27 cellular contexts compared by ENCODE assay signal in the genomic region with DNA sequence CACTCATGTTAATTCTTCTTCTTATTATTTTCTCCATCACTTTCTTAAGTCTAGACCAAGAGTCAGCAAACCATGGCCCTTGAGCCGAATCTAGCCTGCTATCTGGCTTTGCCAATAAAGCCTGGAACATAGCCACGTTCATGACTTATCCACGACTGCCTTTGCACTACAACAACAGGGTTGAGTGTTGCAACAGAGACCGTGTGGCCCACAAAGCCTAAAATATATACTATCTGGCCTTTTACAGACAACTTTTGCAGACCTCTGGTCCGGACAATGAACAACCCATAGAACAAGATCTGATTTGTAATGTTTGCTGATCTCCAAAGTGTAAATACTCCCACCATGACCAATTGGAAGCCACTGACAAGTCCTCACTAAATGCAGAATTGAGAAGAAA.
A peak's percentile ranks its signal among the peaks of the same experiment; 100 is the strongest.
DNase-seq lines count a peak whose midpoint lies in the region; ATAC-seq, FAIRE-seq and TF ChIP-seq lines count a peak whose summit lies in the region.
"Had no signal": no experiment of that assay in that cellular context is flagged by ENCODE, and none has a peak within 500 bp of the region (broad histone marks: within the 10 kb centered on the region; RNA-seq: fewer than 3 reads in every experiment).

No MANE protein-coding gene starts in this region.

- H3K9me3 ChIP-seq in HepG2 (ENCODE audit: low read length) (no peaks in the 10 kb centered on the region), right lobe of liver (no peaks in the 10 kb centered on the region), Karpas-422 (ENCODE audit: low read length) (no peaks in the 10 kb centered on the region)
- H3K9me3 ChIP-seq: Caco-2, HAP-1 had no signal

- no peak overlapping the region for H3K27ac ChIP-seq in HepG2 (ENCODE audit: extremely low read length, insufficient read depth, low read length)
- no peak overlapping the region for H3K27ac ChIP-seq in right lobe of liver
- no peak overlapping the region for H3K27ac ChIP-seq in Karpas-422 (ENCODE audit: low read length)
- H3K27ac ChIP-seq: SK-N-MC had no signal

- TF ChIP-seq POLR2A in HepG2 (IDR thresholded peaks at IDR 0.05; ENCODE audit: insufficient read depth in 1 of 2, low read depth in 2 of 2, low read length in 2 of 2): no peak
- TF ChIP-seq POLR2A in right lobe of liver (IDR thresholded peaks at IDR 0.05): no peak

- DNase-seq in HepG2 (ENCODE audit: low spot score) (no peak), right lobe of liver (no peak), cardiac fibroblast (ENCODE audit: low read depth in 2 of 2) (peak; percentile 49 to 69), fibroblast of pulmonary artery (ENCODE audit: low read depth) (peak; percentile 50), stromal cell of bone marrow (ENCODE audit: low read depth) (peak; percentile 26), Karpas-422 (no peak)
- DNase-seq in effector CD4-positive, alpha-beta T cell: no peak
- DNase-seq in stimulated activated naive CD4-positive, alpha-beta T cell treated with Interleukin-2 at 50 U/mL for 16 hours (lab: John Stamatoyannopoulos, UW): no peak
- DNase-seq: AML-193; C1 segment of cervical spinal cord; Caco-2; Kasumi-1; MV-4-11; NCI-H1105; NCI-H1436 treated with DMSO at 0.1 percent for 48 hours; NCI-H187 treated with DMSO at 0.1 percent for 48 hours; NCI-H446; NCI-H524 treated with DMSO at 0.1 percent for 48 hours; NCI-H82; NK-92 treated with Interleukin-12 subunit alpha and Interleukin-12 subunit beta, amount 100 ng/mL, for 24 hours; RPMI8226; SHP77 treated with DMSO at 0.1 percent for 48 hours had no signal

- ATAC-seq in HepG2 (no peak), right lobe of liver (no peak)
- ATAC-seq: CD8-positive, alpha-beta T cell had no signal

- H3K4me3 ChIP-seq in HepG2 (replicated peaks in 1 of 3; ENCODE audit: insufficient read depth in 1 of 3, low read depth in 2 of 3, low read length in 3 of 3) (no peak overlapping the region), right lobe of liver (no peak overlapping the region), cardiac fibroblast (replicated peaks in 1 of 2; ENCODE audit: low read depth in 2 of 2, low read length in 2 of 2) (no peak overlapping the region), fibroblast of pulmonary artery (replicated peaks; ENCODE audit: low read depth, low read length) (no peak overlapping the region), Karpas-422 (ENCODE audit: low read length) (no peak overlapping the region)
- H3K4me3 ChIP-seq: HAP-1, SK-N-MC had no signal

- no peak for TF ChIP-seq CTCF in HepG2 (CRISPR knock-in tag; IDR thresholded peaks at IDR 0.05)
- no peak for TF ChIP-seq CTCF in right lobe of liver (IDR thresholded peaks at IDR 0.05)
- no peak for TF ChIP-seq CTCF in cardiac fibroblast (IDR thresholded peaks at IDR 0.05; ENCODE audit: low read depth, low read length)
- TF ChIP-seq CTCF in fibroblast of pulmonary artery (IDR thresholded peaks at IDR 0.05; ENCODE audit: low read length, missing control alignments): no peak

- intact Hi-C loops in HepG2 (cut with micrococcal nuclease; ENCODE audit: unreplicated experiment): no loop called here
- intact Hi-C loops in right lobe of liver (cut with DNase I): no loop called here

- BruUV-seq in HepG2 (replicated peaks; lab: Mats Ljungman, UMichigan): no TSS peak

- TF ChIP-seq RAD21 in HepG2 (CRISPR knock-in tag; IDR thresholded peaks at IDR 0.05): no peak

- CTCF ChIA-PET in HepG2 (lab: Yijun Ruan, JAX; ENCODE audit: low intra/inter-chr PET ratio, low total read pairs): no interaction called here

- H3K27me3 ChIP-seq in HepG2 (ENCODE audit: control insufficient read depth in 1 of 2, insufficient read depth in 2 of 2, low read length in 2 of 2) (peaks cover 0 to 3% of the 10 kb centered on the region in 2 experiments; a peak in 1 of 5 replicates), right lobe of liver (no peaks in the 10 kb centered on the region), Karpas-422 (ENCODE audit: low read length) (0 out of 2 replicates have a peak, but pooled peaks cover 2% of the 10 kb centered on the region)

- H3K79me2 ChIP-seq in HepG2 (ENCODE audit: insufficient read depth, low read length) (no peaks in the 10 kb centered on the region), Karpas-422 (ENCODE audit: low read length) (no peaks in the 10 kb centered on the region)

- H3K9ac ChIP-seq in HepG2 (ENCODE audit: insufficient read depth, low read depth, low read length): no peak overlapping the region
- H3K9ac ChIP-seq in Karpas-422 (ENCODE audit: low read length): no peak overlapping the region

- H2AFZ ChIP-seq in HepG2 (ENCODE audit: low read length) (no peak overlapping the region), Karpas-422 (ENCODE audit: low read length) (no peak overlapping the region)

- POLR2A ChIA-PET in HepG2 (lab: Yijun Ruan, JAX): no interaction called here

- in situ Hi-C loops in HepG2 (cut with HindIII; ENCODE audit: extremely low pct_ligation_motif_present, low pct_unique_long_range_greater_than_20kb): no loop called here

- no peaks in the 10 kb centered on the region for H3K36me3 ChIP-seq in HepG2 (replicated peaks in 1 of 2; ENCODE audit: control insufficient read depth in 1 of 2, insufficient read depth in 2 of 2, low read length in 2 of 2)
- no peaks in the 10 kb centered on the region for H3K36me3 ChIP-seq in right lobe of liver
- H3K36me3 ChIP-seq in Karpas-422 (ENCODE audit: insufficient read depth, low read length): no peaks in the 10 kb centered on the region
- H3K36me3 ChIP-seq: HAP-1 had no signal

- TF ChIP-seq EP300 in HepG2 (IDR thresholded peaks at IDR 0.05; ENCODE audit: low read depth in 2 of 2, low read length in 2 of 2): no peak
- TF ChIP-seq EP300 in HepG2 (CRISPR knock-in tag; IDR thresholded peaks at IDR 0.05; ENCODE audit: borderline replicate concordance): no peak

- peak; percentile 23 for FAIRE-seq in HepG2 (lab: Jason Lieb, UNC)
- FAIRE-seq: A204.1, G401.6 had no signal

- no peak overlapping the region for H3K4me2 ChIP-seq in HepG2 (ENCODE audit: low read depth, low read length)
- H3K4me2 ChIP-seq in Karpas-422 (ENCODE audit: low read depth, low read length, poor library complexity, severe bottlenecking): no peak overlapping the region

- H4K20me1 ChIP-seq in HepG2 (ENCODE audit: insufficient read depth, low read length) (no peaks in the 10 kb centered on the region), Karpas-422 (ENCODE audit: insufficient read depth, low read depth, low read length) (no peaks in the 10 kb centered on the region)

- 2% methylated on average over 5 of the region's 5 CpGs for WGBS in HepG2 (ENCODE audit: low lambda C conversion rate)
- WGBS in right lobe of liver (ENCODE audit: insufficient coverage, low coverage, low lambda C conversion rate, missing lambda C conversion rate): 27% methylated on average over 5 of the region's 5 CpGs

- H3K4me1 ChIP-seq in HepG2 (ENCODE audit: insufficient read depth, low read length) (no peaks in the 10 kb centered on the region), right lobe of liver (no peaks in the 10 kb centered on the region), Karpas-422 (ENCODE audit: low read length) (no peaks in the 10 kb centered on the region)
- H3K4me1 ChIP-seq: Caco-2, HAP-1 had no signal

- no peaks in the 10 kb centered on the region for H3K9me2 ChIP-seq in Karpas-422 (replicated peaks; ENCODE audit: insufficient read depth, low read length)

TF ChIP-seq in HepG2, 621 proteins besides CTCF, POLR2A, EP300 and RAD21 (continues in another document):
- no peak for TF ChIP-seq NR1H2 (CRISPR knock-in tag; IDR thresholded peaks at IDR 0.05; ENCODE audit: borderline replicate concordance, low read depth)
- no peak for TF ChIP-seq CREB1 (IDR thresholded peaks at IDR 0.05)
- TF ChIP-seq CREB1 (CRISPR knock-in tag; IDR thresholded peaks at IDR 0.05): no peak
- TF ChIP-seq TFDP2 (CRISPR knock-in tag; IDR thresholded peaks at IDR 0.05): no peak
- TF ChIP-seq POLR2AphosphoS5 (IDR thresholded peaks at IDR 0.05; ENCODE audit: low read depth, low read length): no peak
- TF ChIP-seq, protein P1, sequence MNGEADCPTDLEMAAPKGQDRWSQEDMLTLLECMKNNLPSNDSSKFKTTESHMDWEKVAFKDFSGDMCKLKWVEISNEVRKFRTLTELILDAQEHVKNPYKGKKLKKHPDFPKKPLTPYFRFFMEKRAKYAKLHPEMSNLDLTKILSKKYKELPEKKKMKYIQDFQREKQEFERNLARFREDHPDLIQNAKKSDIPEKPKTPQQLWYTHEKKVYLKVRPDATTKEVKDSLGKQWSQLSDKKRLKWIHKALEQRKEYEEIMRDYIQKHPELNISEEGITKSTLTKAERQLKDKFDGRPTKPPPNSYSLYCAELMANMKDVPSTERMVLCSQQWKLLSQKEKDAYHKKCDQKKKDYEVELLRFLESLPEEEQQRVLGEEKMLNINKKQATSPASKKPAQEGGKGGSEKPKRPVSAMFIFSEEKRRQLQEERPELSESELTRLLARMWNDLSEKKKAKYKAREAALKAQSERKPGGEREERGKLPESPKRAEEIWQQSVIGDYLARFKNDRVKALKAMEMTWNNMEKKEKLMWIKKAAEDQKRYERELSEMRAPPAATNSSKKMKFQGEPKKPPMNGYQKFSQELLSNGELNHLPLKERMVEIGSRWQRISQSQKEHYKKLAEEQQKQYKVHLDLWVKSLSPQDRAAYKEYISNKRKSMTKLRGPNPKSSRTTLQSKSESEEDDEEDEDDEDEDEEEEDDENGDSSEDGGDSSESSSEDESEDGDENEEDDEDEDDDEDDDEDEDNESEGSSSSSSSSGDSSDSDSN (CRISPR knock-in tag; IDR thresholded peaks at IDR 0.05): no peak
- no peak for TF ChIP-seq HOXA3 (CRISPR knock-in tag; IDR thresholded peaks at IDR 0.05)
- TF ChIP-seq SRSF9 (IDR thresholded peaks at IDR 0.05; ENCODE audit: borderline replicate concordance, insufficient read depth, low read depth, low read length, poor library complexity, severe bottlenecking): no peak

Comparison
In these comparisons a context has a peak if more than half of its experiments do, and no peak if none do; other contexts are left out.
1. DNase-seq: peak in cardiac fibroblast (2 of 2), fibroblast of pulmonary artery (single experiment) and stromal cell of bone marrow (single experiment); none in HepG2 (single experiment), right lobe of liver (0 of 3), effector CD4-positive, alpha-beta T cell (single experiment), stimulated activated naive CD4-positive, alpha-beta T cell treated with Interleukin-2 at 50 U/mL for 16 hours (single experiment) and Karpas-422 (single experiment).